21 cellular contexts compared by ENCODE assay signal in genomic region chr10:130044067-130045061, GRCh38.
"Had no signal": no experiment of that assay in that cellular context is flagged by ENCODE, and none has a peak within 500 bp of the region (broad histone marks: within the 10 kb centered on the region; RNA-seq: fewer than 3 reads in every experiment).

No MANE protein-coding gene starts in this region.

- ATAC-seq: esophagus mucosa; heart left ventricle; sciatic nerve; stimulated activated naive B cell treated with anti-CD40 and anti-IgM and Interleukin-4, amounts not matched to agents 10 μg/mL and 1 μg/mL and 100 μg/mL, for 72 hours; stimulated activated naive CD8-positive, alpha-beta T cell treated with anti-CD3 and anti-CD28 coated beads, Interleukin-15, amount 100 ng/mL, for 72 hours had no signal

- H3K36me3 Mint-ChIP-seq: naive B cell; stimulated activated naive B cell treated with anti-CD40 and anti-IgM and Interleukin-4, amounts not matched to agents 10 μg/mL and 1 μg/mL and 100 μg/mL, for 72 hours had no signal

- DNase-seq: cortex of kidney; effector memory CD4-positive, alpha-beta T cell; hypothalamus; left ventricle myocardium inferior; mesenchymal stem cell; naive B cell; spleen; stimulated activated CD4-positive, alpha-beta T cell treated with anti-CD3 and anti-CD28 coated beads, Interleukin-15, amount 100 ng/mL, for 24 hours; stimulated activated CD4-positive, alpha-beta T cell treated with anti-CD3 and anti-CD28 coated beads, Interleukin-1b, Interleukin-23, amount 100 ng/mL, for 48 hours; stimulated activated CD4-positive, alpha-beta T cell treated with anti-CD3 and anti-CD28 coated beads, Interleukin-4, amount 100 ng/mL, for 24 hours; stimulated activated naive B cell treated with anti-CD40 and anti-IgM and Interleukin-4, amounts not matched to agents 10 μg/mL and 1 μg/mL and 100 μg/mL, for 72 hours; stimulated activated naive CD8-positive, alpha-beta T cell treated with anti-CD3 and anti-CD28 coated beads, Interleukin-15, amount 100 ng/mL, for 72 hours; testis had no signal

- H3K4me1 Mint-ChIP-seq: naive B cell; nephron; stimulated activated naive B cell treated with anti-CD40 and anti-IgM and Interleukin-4, amounts not matched to agents 10 μg/mL and 1 μg/mL and 100 μg/mL, for 72 hours; stimulated activated naive CD8-positive, alpha-beta T cell treated with anti-CD3 and anti-CD28 coated beads, Interleukin-15, amount 100 ng/mL, for 72 hours had no signal

- H3K36me3 ChIP-seq: heart left ventricle, left ventricle myocardium inferior, neutrophil, spleen, tibial nerve had no signal

- H3K27ac Mint-ChIP-seq: naive B cell; nephron; stimulated activated naive B cell treated with anti-CD40 and anti-IgM and Interleukin-4, amounts not matched to agents 10 μg/mL and 1 μg/mL and 100 μg/mL, for 72 hours had no signal

- H3K4me1 ChIP-seq: heart left ventricle, left ventricle myocardium inferior, spleen, testis, tibial nerve had no signal

- H3K4me3 ChIP-seq: dorsolateral prefrontal cortex, heart left ventricle, left ventricle myocardium inferior, lung, spleen, testis, tibial nerve had no signal

- H3K4me3 Mint-ChIP-seq: nephron; stimulated activated naive CD8-positive, alpha-beta T cell treated with anti-CD3 and anti-CD28 coated beads, Interleukin-15, amount 100 ng/mL, for 72 hours had no signal

- H3K9me3 Mint-ChIP-seq: nephron; stimulated activated naive CD8-positive, alpha-beta T cell treated with anti-CD3 and anti-CD28 coated beads, Interleukin-15, amount 100 ng/mL, for 72 hours had no signal

- H3K9me3 ChIP-seq: heart left ventricle, left ventricle myocardium inferior, neutrophil, spleen, testis had no signal

- H3K27me3 ChIP-seq: testis, tibial nerve had no signal

- H3K27ac ChIP-seq: dorsolateral prefrontal cortex, heart left ventricle, left ventricle myocardium inferior, neutrophil, spleen, testis, tibial nerve had no signal
